ENCODE assay signal across 9 cellular contexts in genomic region chr5:139638736-139639618, GRCh38. TPM values are rescaled to one million over a fixed set of nuclear protein-coding genes. Genes with fewer than 3 reads are reported as not detected.
DNase-seq lines count a peak whose midpoint lies in the region; ATAC-seq and TF ChIP-seq lines count a peak whose summit lies in the region.
"Had no signal": no experiment of that assay in that cellular context is flagged by ENCODE, and none has a peak within 500 bp of the region (broad histone marks: within the 10 kb centered on the region; RNA-seq: fewer than 3 reads in every experiment).

No MANE protein-coding gene starts in this region.

- POLR2A ChIA-PET in CD4-positive, alpha-beta T cell (lab: Charles Lee) = interaction anchor here (0.7 to 2.4 kb wide), 7 partner anchors 10 to 473 kb away, joined by 3 to 13 read pairs (median 3); partner anchors contain the start of genes CXXC5 and SPATA24

- peaks cover 48% of the 10 kb centered on the region for H3F3A ChIP-seq in MM.1S (ENCODE audit: insufficient read depth, low read length)

- H3K9me2 ChIP-seq in MM.1S (replicated peaks; ENCODE audit: insufficient read depth, low read length) = no peaks in the 10 kb centered on the region

- H3K27me3 Mint-ChIP-seq in CD4-positive, alpha-beta T cell = no peaks in the 10 kb centered on the region
- H3K27me3 Mint-ChIP-seq in dendritic cell treated with granulocyte-macrophage colony-stimulating factor and Interleukin-4, amounts not matched to agents 40 ng/mL and 50 ng/mL, for 4 days = peaks cover 39% of the 10 kb centered on the region
- no peaks in the 10 kb centered on the region for H3K27me3 Mint-ChIP-seq in nephron progenitor cell (ENCODE audit: low read depth, poor library complexity)
- H3K27me3 Mint-ChIP-seq: activated naive CD8-positive, alpha-beta T cell treated with anti-CD3 and anti-CD28 coated beads, Interleukin-2, amount 10 ng/mL, durations not matched to agents 7 days and 5 days had no signal

- H3K36me3 ChIP-seq in MM.1S (replicated peaks; ENCODE audit: insufficient read depth, low read length) = no peaks in the 10 kb centered on the region

- no peak overlapping the region for H3K27ac ChIP-seq in CD4-positive, alpha-beta T cell (ENCODE audit: low read depth, low read length)
- H3K27ac ChIP-seq in MM.1S (ENCODE audit: low read length) = peak overlapping the region; percentile 98; the same call in 1 of the 2 replicates

- in situ Hi-C loops in GM13977 (cut with MboI; ENCODE audit: low pct_unique_long_range_greater_than_20kb, low sequenced_read_pairs, unreplicated experiment) = loop anchor here (10.0 kb wide), 2 partner anchors 56 to 126 kb away; no protein-coding TSS in a partner anchor

- DNase-seq in CD4-positive, alpha-beta T cell = peak in 2 of 10 experiments; percentile 0 to 30
- DNase-seq in MM.1S = no peak
- DNase-seq in nephron progenitor cell = peak; percentile 63
- no peak for DNase-seq in SW480 (ENCODE audit: low spot score)
- no peak for DNase-seq in OCI-M2 (lab: John Stamatoyannopoulos, UW; ENCODE audit: unreplicated experiment)
- DNase-seq in GM13977 (ENCODE audit: low spot score) = no peak

- H3K9ac ChIP-seq in MM.1S (ENCODE audit: low read length) = peak overlapping the region; percentile 22; the same call in 1 of the 2 replicates

- intact Hi-C loops in CD4-positive, alpha-beta T cell (cut with DNase I, micrococcal nuclease) = loop anchor here in 1 of 2 experiments (5.0 to 10.0 kb wide), 4 partner anchors 64 to 206 kb away; no protein-coding TSS in a partner anchor
- intact Hi-C loops in dendritic cell treated with granulocyte-macrophage colony-stimulating factor and Interleukin-4, amounts not matched to agents 40 ng/mL and 50 ng/mL, for 4 days (cut with micrococcal nuclease) = loop anchor here (1.0 kb wide), 1 partner anchor 8 kb away; no protein-coding TSS in a partner anchor

- no peaks in the 10 kb centered on the region for H4K20me1 ChIP-seq in MM.1S (ENCODE audit: insufficient read depth, low read length)

- H3K79me2 ChIP-seq in MM.1S (ENCODE audit: low read length) = peaks cover 15% of the 10 kb centered on the region

- H2AFZ ChIP-seq in MM.1S (ENCODE audit: low read length) = no peak overlapping the region

- no peaks in the 10 kb centered on the region for H3K36me3 Mint-ChIP-seq in CD4-positive, alpha-beta T cell (ENCODE audit: low read depth)
- H3K36me3 Mint-ChIP-seq in dendritic cell treated with granulocyte-macrophage colony-stimulating factor and Interleukin-4, amounts not matched to agents 40 ng/mL and 50 ng/mL, for 4 days (ENCODE audit: low read depth) = no peaks in the 10 kb centered on the region
- no peaks in the 10 kb centered on the region for H3K36me3 Mint-ChIP-seq in nephron progenitor cell (ENCODE audit: low read depth)

- no peak for TF ChIP-seq CTCF in CD4-positive, alpha-beta T cell (IDR thresholded peaks at IDR 0.05)
- TF ChIP-seq CTCF in MM.1S (IDR thresholded peaks at IDR 0.05; ENCODE audit: low read length) = no peak
- no peak for TF ChIP-seq CTCF in nephron progenitor cell (IDR thresholded peaks at IDR 0.05)
- TF ChIP-seq CTCF in GM13977 (IDR thresholded peaks at IDR 0.05; ENCODE audit: extremely low read depth, insufficient read depth, missing control alignments) = no peak

- H3K4me1 ChIP-seq in MM.1S (ENCODE audit: low read length) = peaks cover 47% of the 10 kb centered on the region

- peak overlapping the region; percentile 96 for H3K4me2 ChIP-seq in MM.1S (ENCODE audit: low read depth, low read length)

- H3K27me3 ChIP-seq in CD4-positive, alpha-beta T cell (ENCODE audit: control insufficient read depth, insufficient read depth, low read length) = no peaks in the 10 kb centered on the region
- H3K27me3 ChIP-seq in MM.1S (replicated peaks; ENCODE audit: insufficient read depth, low read length) = no peaks in the 10 kb centered on the region

- no peaks in the 10 kb centered on the region for H3K9me3 ChIP-seq in CD4-positive, alpha-beta T cell (ENCODE audit: control insufficient read depth, low read length)
- no peaks in the 10 kb centered on the region for H3K9me3 ChIP-seq in MM.1S (replicated peaks; ENCODE audit: insufficient read depth, low read length)

- H3K9me3 Mint-ChIP-seq in CD4-positive, alpha-beta T cell = no peaks in the 10 kb centered on the region
- no peaks in the 10 kb centered on the region for H3K9me3 Mint-ChIP-seq in dendritic cell treated with granulocyte-macrophage colony-stimulating factor and Interleukin-4, amounts not matched to agents 40 ng/mL and 50 ng/mL, for 4 days
- H3K9me3 Mint-ChIP-seq in nephron progenitor cell = no peaks in the 10 kb centered on the region
- H3K9me3 Mint-ChIP-seq: activated naive CD8-positive, alpha-beta T cell treated with anti-CD3 and anti-CD28 coated beads, Interleukin-2, amount 10 ng/mL, durations not matched to agents 7 days and 5 days had no signal

- H3K4me1 Mint-ChIP-seq in CD4-positive, alpha-beta T cell (ENCODE audit: low read depth) = peaks cover 43% of the 10 kb centered on the region
- peaks cover 91% of the 10 kb centered on the region for H3K4me1 Mint-ChIP-seq in dendritic cell treated with granulocyte-macrophage colony-stimulating factor and Interleukin-4, amounts not matched to agents 40 ng/mL and 50 ng/mL, for 4 days (ENCODE audit: low read depth)
- peaks cover 96% of the 10 kb centered on the region for H3K4me1 Mint-ChIP-seq in nephron progenitor cell

- H3K27ac Mint-ChIP-seq in CD4-positive, alpha-beta T cell = no peak overlapping the region
- H3K27ac Mint-ChIP-seq in dendritic cell treated with granulocyte-macrophage colony-stimulating factor and Interleukin-4, amounts not matched to agents 40 ng/mL and 50 ng/mL, for 4 days = peak overlapping the region; percentile 77
- H3K27ac Mint-ChIP-seq in nephron progenitor cell = peak overlapping the region; percentile 72
- H3K27ac Mint-ChIP-seq: activated naive CD8-positive, alpha-beta T cell treated with anti-CD3 and anti-CD28 coated beads, Interleukin-2, amount 10 ng/mL, durations not matched to agents 7 days and 5 days had no signal

- H3K4me3 ChIP-seq in MM.1S (ENCODE audit: low read length) = peak overlapping the region; percentile 8; the same call in 1 of the 2 replicates

- H3K4me3 Mint-ChIP-seq in CD4-positive, alpha-beta T cell = peak overlapping the region; percentile 60
- no peak overlapping the region for H3K4me3 Mint-ChIP-seq in dendritic cell treated with granulocyte-macrophage colony-stimulating factor and Interleukin-4, amounts not matched to agents 40 ng/mL and 50 ng/mL, for 4 days
- peak overlapping the region; percentile 71 for H3K4me3 Mint-ChIP-seq in nephron progenitor cell
- H3K4me3 Mint-ChIP-seq: activated naive CD8-positive, alpha-beta T cell treated with anti-CD3 and anti-CD28 coated beads, Interleukin-2, amount 10 ng/mL, durations not matched to agents 7 days and 5 days had no signal

- no peak for ATAC-seq in CD4-positive, alpha-beta T cell (ENCODE audit: poor library complexity)
- ATAC-seq in GM18867 (IDR thresholded peaks at IDR 0.05; ENCODE audit: unreplicated experiment) = no peak

- CTCF ChIA-PET in CD4-positive, alpha-beta T cell (lab: Charles Lee) = interaction anchor here (1.2 to 2.1 kb wide), 2 partner anchors 51 to 127 kb away, joined by 6 to 7 read pairs; no protein-coding TSS in a partner anchor

RNA-seq across cellular contexts. Expression of gene CXXC5, which starts 9.2 kb away (rescaled TPM):
- 1 to 10 TPM; 1.9 to 2.7 TPM for total RNA-seq in CD4-positive, alpha-beta T cell
